38 cellular contexts compared by ENCODE assay signal in the genomic region with DNA sequence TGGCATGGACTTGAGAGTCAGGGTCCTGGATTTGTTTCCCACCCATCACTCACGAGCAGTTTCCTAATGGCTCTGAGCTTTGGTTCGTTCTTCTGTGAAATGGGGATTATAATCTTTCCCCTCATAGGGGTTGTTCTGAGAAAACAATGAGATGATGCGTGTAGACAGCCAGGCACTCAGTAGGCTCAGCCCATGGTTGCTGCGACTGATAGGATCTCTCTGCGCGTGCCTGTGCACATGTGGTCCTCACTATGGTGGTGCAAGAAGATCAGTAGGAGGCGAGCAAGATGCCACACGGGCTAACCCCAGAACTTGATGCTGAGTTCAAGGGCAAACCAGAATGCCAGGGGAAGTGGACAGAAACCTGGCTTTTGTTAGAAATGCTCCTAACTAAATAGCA.
"Had no signal": no experiment of that assay in that cellular context is flagged by ENCODE, and none has a peak within 500 bp of the region (broad histone marks: within the 10 kb centered on the region; RNA-seq: fewer than 3 reads in every experiment).

No MANE protein-coding gene starts in this region.

- H3K4me1 Mint-ChIP-seq: activated B cell treated with CpG ODN at 0.5 μM for 24 hours; activated naive CD4-positive, alpha-beta T cell treated with anti-CD3 and anti-CD28 coated beads, Interleukin-2, amount 50 U/mL, for 24 hours; activated naive CD8-positive, alpha-beta T cell treated with anti-CD3 and anti-CD28 coated beads, Interleukin-2, amount 10 ng/mL, durations not matched to agents 7 days and 5 days had no signal

- FAIRE-seq: astrocyte, bronchial epithelial cell, RCC 7860 had no signal

- H3K9me3 Mint-ChIP-seq: activated B cell treated with CpG ODN at 0.5 μM for 24 hours; activated CD4-positive, alpha-beta memory T cell treated with anti-CD3 and anti-CD28 coated beads for 36 hours; activated naive CD4-positive, alpha-beta T cell treated with anti-CD3 and anti-CD28 coated beads, Interleukin-2, amount 50 U/mL, for 24 hours; activated naive CD8-positive, alpha-beta T cell treated with anti-CD3 and anti-CD28 coated beads, Interleukin-2, amount 10 ng/mL, durations not matched to agents 7 days and 5 days; activated T-cell treated with anti-CD3 and anti-CD28 coated beads, Interleukin-2, amount 50 U/mL, for 4 hours; activated T-helper 1 cell treated with anti-CD3 and anti-CD28 coated beads, Interleukin-12 subunit alpha, Interleukin-12 subunit beta, Interleukin-2, Interleukin-4 antibody, amounts not matched to agents 30 ng/mL and 10 ng/mL and 1 ng/mL, durations not matched to agents 14 hours and 24 hours and 36 hours had no signal

- H3K4me3 ChIP-seq: adrenal gland, body of pancreas, MG63, PC-9 had no signal

- H3K4me1 ChIP-seq: adrenal gland, body of pancreas had no signal

- H3K27me3 ChIP-seq: adrenal gland, body of pancreas had no signal

- H3K27ac Mint-ChIP-seq: activated B cell treated with CpG ODN at 0.5 μM for 24 hours; activated CD4-positive, alpha-beta memory T cell treated with anti-CD3 and anti-CD28 coated beads for 36 hours; activated naive CD8-positive, alpha-beta T cell treated with anti-CD3 and anti-CD28 coated beads, Interleukin-2, amount 10 ng/mL, durations not matched to agents 7 days and 5 days; activated T-helper 1 cell treated with anti-CD3 and anti-CD28 coated beads, Interleukin-12 subunit alpha, Interleukin-12 subunit beta, Interleukin-2, Interleukin-4 antibody, amounts not matched to agents 30 ng/mL and 10 ng/mL and 1 ng/mL, durations not matched to agents 14 hours and 24 hours and 36 hours had no signal

- H2AFZ ChIP-seq: PC-9 had no signal

- H3K9me3 ChIP-seq: adrenal gland, body of pancreas had no signal

- H3K27ac ChIP-seq: adrenal gland, PC-9, RWPE1, VCaP had no signal

- H3K36me3 Mint-ChIP-seq: activated CD4-positive, alpha-beta memory T cell treated with anti-CD3 and anti-CD28 coated beads for 36 hours; activated naive CD4-positive, alpha-beta T cell treated with anti-CD3 and anti-CD28 coated beads, Interleukin-2, amount 50 U/mL, for 24 hours; activated naive CD8-positive, alpha-beta T cell treated with anti-CD3 and anti-CD28 coated beads, Interleukin-2, amount 10 ng/mL, durations not matched to agents 7 days and 5 days had no signal

- H3K4me3 Mint-ChIP-seq: activated B cell treated with CpG ODN at 0.5 μM for 24 hours; activated CD4-positive, alpha-beta memory T cell treated with anti-CD3 and anti-CD28 coated beads for 36 hours; activated naive CD4-positive, alpha-beta T cell treated with anti-CD3 and anti-CD28 coated beads, Interleukin-2, amount 50 U/mL, for 24 hours; activated naive CD8-positive, alpha-beta T cell treated with anti-CD3 and anti-CD28 coated beads, Interleukin-2, amount 10 ng/mL, durations not matched to agents 7 days and 5 days; activated T-cell treated with anti-CD3 and anti-CD28 coated beads, Interleukin-2, amount 50 U/mL, for 4 hours; activated T-helper 1 cell treated with anti-CD3 and anti-CD28 coated beads, Interleukin-12 subunit alpha, Interleukin-12 subunit beta, Interleukin-2, Interleukin-4 antibody, amounts not matched to agents 30 ng/mL and 10 ng/mL and 1 ng/mL, durations not matched to agents 14 hours and 24 hours and 36 hours had no signal

- DNase-seq: activated B cell treated with CpG ODN at 0.5 μM for 24 hours; activated CD4-positive, alpha-beta memory T cell treated with anti-CD3 and anti-CD28 coated beads for 36 hours; activated CD4-positive, alpha-beta T cell treated with anti-CD3 and anti-CD28 coated beads for 4 hours; activated CD4-positive, alpha-beta T cell treated with anti-CD3 and anti-CD28 coated beads, Interleukin-2, amount 50 U/mL, for 1 hour; activated CD4-positive, CD25-positive, alpha-beta regulatory T cell treated with anti-CD3 and anti-CD28 coated beads, Interleukin-2, amount 50 U/mL, for 72 hours; activated CD8-positive, alpha-beta memory T cell treated with anti-CD3 and anti-CD28 coated beads, Interleukin-2, amount 50 U/mL, for 4 hours; activated naive CD4-positive, alpha-beta T cell treated with Interleukin-2 at 50 U/mL for 16 hours; activated naive CD8-positive, alpha-beta T cell treated with anti-CD3 and anti-CD28 coated beads, Interleukin-2, amount 10 ng/mL, durations not matched to agents 7 days and 5 days; activated T-cell treated with anti-CD3 and anti-CD28 coated beads for 4 hours; activated T-cell treated with anti-CD3 and anti-CD28 coated beads, Interleukin-2, amount 50 U/mL, for 4 hours; body of pancreas; Kasumi-1; KG1; MG63; MV-4-11; NCI-H1092; NCI-H1436 treated with DMSO at 0.1 percent for 48 hours; NCI-H1694 treated with DMSO at 0.1 percent for 48 hours; NCI-H2029; NCI-H2171; NCI-H510A; NCI-H526; NCI-H748 treated with DMSO at 0.1 percent for 48 hours; NK-92 treated with Interleukin-12 subunit alpha and Interleukin-12 subunit beta, amount 100 ng/mL, for 24 hours; PC-9; Right ventricle myocardium superior; SW 1271; T-helper 1 cell; T-helper 2 cell; T-helper 9 cell had no signal

- H3K36me3 ChIP-seq: adrenal gland, MG63 had no signal

- H3K4me2 ChIP-seq: PC-9 had no signal
